8 cellular contexts compared by ENCODE assay signal in the genomic region with DNA sequence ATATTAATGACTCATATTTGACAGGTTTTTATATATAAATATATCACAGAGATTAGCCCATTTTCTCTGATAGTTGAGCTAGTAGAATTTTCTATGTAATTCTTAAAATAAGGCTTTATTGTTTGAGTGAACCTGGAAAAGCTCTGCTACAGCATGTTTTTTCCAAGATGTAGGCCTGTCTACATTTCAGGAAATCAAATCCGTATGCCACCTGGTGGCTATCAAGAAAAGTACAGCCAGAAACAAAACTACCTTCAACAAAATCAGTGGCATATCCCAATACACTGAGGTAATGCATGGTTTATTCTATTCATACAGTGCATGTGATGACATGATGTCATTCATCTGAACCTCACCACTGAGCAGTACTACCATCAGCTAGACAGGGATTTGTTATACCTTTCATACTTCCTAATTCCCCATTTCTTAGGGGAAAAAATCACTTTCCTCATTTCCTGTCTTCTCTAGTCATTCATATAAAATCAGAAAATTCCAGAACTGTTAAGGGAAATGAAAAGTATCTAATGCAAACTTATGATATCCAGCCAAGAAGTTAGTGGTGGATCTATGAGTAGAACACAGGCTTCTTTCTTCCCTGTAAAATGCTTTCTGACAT.
DNase-seq lines count a peak whose midpoint lies in the region; ATAC-seq, FAIRE-seq and TF ChIP-seq lines count a peak whose summit lies in the region.

No MANE protein-coding gene starts in this region.

- no peak overlapping the region for H3K27ac Mint-ChIP-seq in activated naive CD4-positive, alpha-beta T cell treated with anti-CD3 and anti-CD28 coated beads for 36 hours
- no peak overlapping the region for H3K27ac Mint-ChIP-seq in CD4-positive, alpha-beta memory T cell

- TF ChIP-seq RAD21 in liver (IDR thresholded peaks at IDR 0.05): peak; percentile 75 to 83

- no peak overlapping the region for H3K4me3 Mint-ChIP-seq in activated naive CD4-positive, alpha-beta T cell treated with anti-CD3 and anti-CD28 coated beads for 36 hours
- no peak overlapping the region for H3K4me3 Mint-ChIP-seq in CD4-positive, alpha-beta memory T cell

- TF ChIP-seq CTCF in choroid plexus epithelial cell (conservative IDR thresholded peaks at IDR 0.05; ENCODE audit: low read depth, low read length) (peak; percentile 75), liver (IDR thresholded peaks at IDR 0.05; ENCODE audit: low read depth, low read length, missing input control) (peak; percentile 81)

- H3K4me1 Mint-ChIP-seq in activated naive CD4-positive, alpha-beta T cell treated with anti-CD3 and anti-CD28 coated beads for 36 hours (ENCODE audit: low read depth): no peaks in the 10 kb centered on the region
- H3K4me1 Mint-ChIP-seq in CD4-positive, alpha-beta memory T cell: no peaks in the 10 kb centered on the region

- H3K9me3 ChIP-seq in liver (ENCODE audit: control insufficient read depth in 4 of 4, low read length in 3 of 4): no peaks in the 10 kb centered on the region
- H3K9me3 ChIP-seq in CD4-positive, alpha-beta memory T cell (ENCODE audit: control insufficient read depth in 1 of 2, low read length in 2 of 2): no peaks in the 10 kb centered on the region

- H3K4me3 ChIP-seq in choroid plexus epithelial cell (ENCODE audit: low read depth, low read length) (no peak overlapping the region), liver (ENCODE audit: low read depth in 1 of 3, low read length in 3 of 3) (no peak overlapping the region)
- H3K4me3 ChIP-seq in CD4-positive, alpha-beta memory T cell (ENCODE audit: low read length in 2 of 2): no peak overlapping the region

- no peaks in the 10 kb centered on the region for H3K27me3 Mint-ChIP-seq in activated naive CD4-positive, alpha-beta T cell treated with anti-CD3 and anti-CD28 coated beads for 36 hours (ENCODE audit: low read depth)
- H3K27me3 Mint-ChIP-seq in CD4-positive, alpha-beta memory T cell: no peaks in the 10 kb centered on the region

- no peak overlapping the region for H3K27ac ChIP-seq in liver (ENCODE audit: low read depth in 1 of 2, low read length in 2 of 2)
- no peak overlapping the region for H3K27ac ChIP-seq in CD4-positive, alpha-beta memory T cell (ENCODE audit: low read depth, low read length)

- H3K9ac ChIP-seq in liver (ENCODE audit: low read depth in 1 of 2, low read length in 2 of 2): no peak overlapping the region

- FAIRE-seq in A204.1 (lab: Jason Lieb, UNC): peak; percentile 70
- FAIRE-seq in GM12892 (lab: Jason Lieb, UNC): peak; percentile 33

- 0% methylated on average over 1 of the region's 1 CpG for WGBS in liver

- H3K4me1 ChIP-seq in liver (ENCODE audit: control insufficient read depth in 4 of 4, insufficient read depth in 4 of 4, low read length in 3 of 4): peaks cover 0 to 3% (median 0%) of the 10 kb centered on the region in 4 donors
- H3K4me1 ChIP-seq in CD4-positive, alpha-beta memory T cell (ENCODE audit: insufficient read depth, low read length): no peaks in the 10 kb centered on the region

- POLR2A ChIA-PET in CD4-positive, alpha-beta memory T cell (lab: Charles Lee; ENCODE audit: partially characterized antibody): no interaction called here

- no peak for TF ChIP-seq POLR2A in GM12892 (IDR thresholded peaks at IDR 0.05; ENCODE audit: low read depth, low read length)

- no peak for DNase-seq in GM12892 (ENCODE audit: insufficient read length)
- peak; percentile 28 for DNase-seq in NCI-H345 (lab: John Stamatoyannopoulos, UW)
- DNase-seq in choroid plexus epithelial cell (ENCODE audit: low read depth): peak; percentile 76
- DNase-seq in activated naive CD4-positive, alpha-beta T cell treated with anti-CD3 and anti-CD28 coated beads for 36 hours: no peak
- no peak for DNase-seq in CD4-positive, alpha-beta memory T cell

- H3K27me3 ChIP-seq in liver (ENCODE audit: control insufficient read depth in 4 of 4, insufficient read depth in 4 of 4, low read length in 3 of 4): no peaks in the 10 kb centered on the region
- no peaks in the 10 kb centered on the region for H3K27me3 ChIP-seq in CD4-positive, alpha-beta memory T cell (ENCODE audit: insufficient read depth, low read length)

- intact Hi-C loops in activated naive CD4-positive, alpha-beta T cell treated with anti-CD3 and anti-CD28 coated beads for 36 hours (cut with micrococcal nuclease): loop anchor here (2.0 kb wide), 3 partner anchors 17 to 1473 kb away; no protein-coding TSS in a partner anchor
- intact Hi-C loops in CD4-positive, alpha-beta memory T cell (cut with micrococcal nuclease): no loop called here

- H3K36me3 Mint-ChIP-seq in activated naive CD4-positive, alpha-beta T cell treated with anti-CD3 and anti-CD28 coated beads for 36 hours (ENCODE audit: low read depth): no peaks in the 10 kb centered on the region
- no peaks in the 10 kb centered on the region for H3K36me3 Mint-ChIP-seq in CD4-positive, alpha-beta memory T cell

- H3K36me3 ChIP-seq in liver (ENCODE audit: control insufficient read depth in 4 of 4, insufficient read depth in 3 of 4, low read depth in 1 of 4, low read length in 3 of 4): no peaks in the 10 kb centered on the region
- H3K36me3 ChIP-seq in CD4-positive, alpha-beta memory T cell (ENCODE audit: insufficient read depth, low read length): no peaks in the 10 kb centered on the region

- CTCF ChIA-PET in activated naive CD4-positive, alpha-beta T cell treated with anti-CD3 and anti-CD28 coated beads for 36 hours (lab: Charles Lee): interaction anchor here (0.6 to 3.9 kb wide), 6 partner anchors 10 to 1504 kb away, joined by 3 to 35 read pairs (median 6); no protein-coding TSS in a partner anchor
- CTCF ChIA-PET in CD4-positive, alpha-beta memory T cell (lab: Charles Lee; ENCODE audit: partially characterized antibody): interaction anchor here (0.9 to 1.9 kb wide), 4 partner anchors 11 to 1473 kb away, joined by 3 to 5 read pairs (median 4); no protein-coding TSS in a partner anchor

- H3K9me3 Mint-ChIP-seq in activated naive CD4-positive, alpha-beta T cell treated with anti-CD3 and anti-CD28 coated beads for 36 hours: no peaks in the 10 kb centered on the region
- peaks cover 0 to 4% (median 0%) of the 10 kb centered on the region in 8 donors for H3K9me3 Mint-ChIP-seq in CD4-positive, alpha-beta memory T cell

- ATAC-seq in HG03060 (IDR thresholded peaks at IDR 0.05; ENCODE audit: low read depth, unreplicated experiment): peak; percentile 67

TF ChIP-seq in liver, 16 proteins besides CTCF, POLR2A, EP300 and RAD21:
- TF ChIP-seq SP1 (IDR thresholded peaks at IDR 0.05): no peak
- TF ChIP-seq FOXA1 (IDR thresholded peaks at IDR 0.05): no peak
- no peak for TF ChIP-seq RXRA (IDR thresholded peaks at IDR 0.05)
- no peak for TF ChIP-seq JUND (IDR thresholded peaks at IDR 0.05)
- TF ChIP-seq, protein P1, sequence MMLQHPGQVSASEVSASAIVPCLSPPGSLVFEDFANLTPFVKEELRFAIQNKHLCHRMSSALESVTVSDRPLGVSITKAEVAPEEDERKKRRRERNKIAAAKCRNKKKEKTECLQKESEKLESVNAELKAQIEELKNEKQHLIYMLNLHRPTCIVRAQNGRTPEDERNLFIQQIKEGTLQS (IDR thresholded peaks at IDR 0.05): no peak
- no peak for TF ChIP-seq ZBTB33 (IDR thresholded peaks at IDR 0.05)
- no peak for TF ChIP-seq GABPA (IDR thresholded peaks at IDR 0.05 in 1 of 2, conservative IDR thresholded peaks at IDR 0.05 in 1 of 2)
- TF ChIP-seq, protein P2, sequence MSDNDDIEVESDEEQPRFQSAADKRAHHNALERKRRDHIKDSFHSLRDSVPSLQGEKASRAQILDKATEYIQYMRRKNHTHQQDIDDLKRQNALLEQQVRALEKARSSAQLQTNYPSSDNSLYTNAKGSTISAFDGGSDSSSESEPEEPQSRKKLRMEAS (IDR thresholded peaks at IDR 0.05): no peak
- no peak for TF ChIP-seq TAF1 (conservative IDR thresholded peaks at IDR 0.05)
- no peak for TF ChIP-seq HNF4A (conservative IDR thresholded peaks at IDR 0.05)
- TF ChIP-seq, protein P3, sequence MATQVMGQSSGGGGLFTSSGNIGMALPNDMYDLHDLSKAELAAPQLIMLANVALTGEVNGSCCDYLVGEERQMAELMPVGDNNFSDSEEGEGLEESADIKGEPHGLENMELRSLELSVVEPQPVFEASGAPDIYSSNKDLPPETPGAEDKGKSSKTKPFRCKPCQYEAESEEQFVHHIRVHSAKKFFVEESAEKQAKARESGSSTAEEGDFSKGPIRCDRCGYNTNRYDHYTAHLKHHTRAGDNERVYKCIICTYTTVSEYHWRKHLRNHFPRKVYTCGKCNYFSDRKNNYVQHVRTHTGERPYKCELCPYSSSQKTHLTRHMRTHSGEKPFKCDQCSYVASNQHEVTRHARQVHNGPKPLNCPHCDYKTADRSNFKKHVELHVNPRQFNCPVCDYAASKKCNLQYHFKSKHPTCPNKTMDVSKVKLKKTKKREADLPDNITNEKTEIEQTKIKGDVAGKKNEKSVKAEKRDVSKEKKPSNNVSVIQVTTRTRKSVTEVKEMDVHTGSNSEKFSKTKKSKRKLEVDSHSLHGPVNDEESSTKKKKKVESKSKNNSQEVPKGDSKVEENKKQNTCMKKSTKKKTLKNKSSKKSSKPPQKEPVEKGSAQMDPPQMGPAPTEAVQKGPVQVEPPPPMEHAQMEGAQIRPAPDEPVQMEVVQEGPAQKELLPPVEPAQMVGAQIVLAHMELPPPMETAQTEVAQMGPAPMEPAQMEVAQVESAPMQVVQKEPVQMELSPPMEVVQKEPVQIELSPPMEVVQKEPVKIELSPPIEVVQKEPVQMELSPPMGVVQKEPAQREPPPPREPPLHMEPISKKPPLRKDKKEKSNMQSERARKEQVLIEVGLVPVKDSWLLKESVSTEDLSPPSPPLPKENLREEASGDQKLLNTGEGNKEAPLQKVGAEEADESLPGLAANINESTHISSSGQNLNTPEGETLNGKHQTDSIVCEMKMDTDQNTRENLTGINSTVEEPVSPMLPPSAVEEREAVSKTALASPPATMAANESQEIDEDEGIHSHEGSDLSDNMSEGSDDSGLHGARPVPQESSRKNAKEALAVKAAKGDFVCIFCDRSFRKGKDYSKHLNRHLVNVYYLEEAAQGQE (IDR thresholded peaks at IDR 0.05): no peak
- no peak for TF ChIP-seq FOXA2 (IDR thresholded peaks at IDR 0.05)
- TF ChIP-seq NR2F2 (IDR thresholded peaks at IDR 0.05): no peak

Comparison
In these comparisons a context has a peak if more than half of its experiments do, and no peak if none do; other contexts are left out.
1. DNase-seq: peak in NCI-H345 (single experiment) and choroid plexus epithelial cell (single experiment); none in GM12892 (single experiment), activated naive CD4-positive, alpha-beta T cell treated with anti-CD3 and anti-CD28 coated beads for 36 hours (single experiment) and CD4-positive, alpha-beta memory T cell (0 of 5).